ENCODE assay signal across 9 cellular contexts in the genomic region with DNA sequence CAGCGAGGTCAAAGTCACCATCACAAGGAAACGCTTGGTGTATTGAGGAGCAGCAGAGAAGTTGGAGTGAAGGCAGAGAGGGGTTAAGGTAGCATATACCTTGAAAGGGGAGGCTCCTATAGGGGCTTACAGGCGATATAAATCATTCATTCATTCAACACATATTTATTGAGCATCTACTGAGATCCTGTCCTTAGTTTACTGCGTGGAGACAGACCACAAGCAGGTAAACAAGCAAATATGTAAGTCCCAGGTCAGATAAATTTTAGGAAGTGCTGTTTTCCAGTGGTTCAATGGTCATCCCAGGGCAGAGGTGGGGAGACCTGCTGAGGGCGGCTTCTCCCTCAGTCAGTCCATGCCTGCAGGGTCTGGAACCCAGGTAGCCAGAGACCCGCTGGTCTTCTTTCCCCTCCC. TPM values are rescaled to one million over a fixed set of nuclear protein-coding genes. Genes with fewer than 3 reads are reported as not detected.
DNase-seq lines count a peak whose midpoint lies in the region; TF ChIP-seq lines count a peak whose summit lies in the region.
"Had no signal": no experiment of that assay in that cellular context is flagged by ENCODE, and none has a peak within 500 bp of the region (broad histone marks: within the 10 kb centered on the region; RNA-seq: fewer than 3 reads in every experiment).

No MANE protein-coding gene starts in this region.

- H3K4me1 ChIP-seq in liver (ENCODE audit: control insufficient read depth in 4 of 4, insufficient read depth in 4 of 4, low read length in 3 of 4), result peaks cover 2 to 18% (median 14%) of the 10 kb centered on the region in 4 donors
- H3K4me1 ChIP-seq in testis, result peaks cover 18% of the 10 kb centered on the region
- peaks cover 14 to 16% of the 10 kb centered on the region in 2 donors for H3K4me1 ChIP-seq in thyroid gland

- H3K27ac Mint-ChIP-seq in activated CD4-positive, alpha-beta T cell treated with anti-CD3 and anti-CD28 coated beads, Interleukin-2, amount 10 ng/mL, durations not matched to agents 7 days and 5 days, result peak overlapping the region; percentile 79
- peak overlapping the region; percentile 57 for H3K27ac Mint-ChIP-seq in activated T-helper 2 cell treated with anti-CD3 and anti-CD28 coated beads, Interferon-gamma antibody, Interleukin-2, Interleukin-4, amounts not matched to agents 10 μg/mL and 5 μg/mL and 100 μg/mL, durations not matched to agents 14 hours and 24 hours and 36 hours

- CTCF ChIA-PET in activated CD4-positive, alpha-beta T cell treated with anti-CD3 and anti-CD28 coated beads, Interleukin-2, amount 10 ng/mL, durations not matched to agents 7 days and 5 days (lab: Charles Lee), result interaction anchor here (0.9 kb wide), 1 partner anchor 17 kb away, joined by 4 read pairs; no protein-coding TSS in a partner anchor

- 44% methylated on average over 6 of the region's 6 CpGs for WGBS in liver
- WGBS in testis, 2 donors, result 31 to 32% methylated on average over 6 of the region's 6 CpGs
- 49 to 62% methylated on average over 5 to 6 of the region's 6 CpGs for WGBS in thyroid gland, 2 donors

- DNase-seq in activated CD4-positive, alpha-beta T cell treated with anti-CD3 and anti-CD28 coated beads, Interleukin-2, amount 10 ng/mL, durations not matched to agents 7 days and 5 days, result no peak
- DNase-seq in activated CD4-positive, alpha-beta T cell treated with anti-CD3 and anti-CD28 coated beads, Interleukin-2, amount 50 U/mL, for 48 hours, result no peak
- DNase-seq in activated T-helper 2 cell treated with anti-CD3 and anti-CD28 coated beads, Interferon-gamma antibody, Interleukin-2, Interleukin-4, amounts not matched to agents 10 μg/mL and 5 μg/mL and 100 μg/mL, durations not matched to agents 14 hours and 24 hours and 36 hours (ENCODE audit: low spot score), result no peak
- no peak for DNase-seq in testis
- no peak for DNase-seq in thyroid gland
- no peak for DNase-seq in stimulated activated naive CD4-positive, alpha-beta T cell treated with Interleukin-2 at 50 U/mL for 16 hours (lab: John Stamatoyannopoulos, UW)
- DNase-seq in UCSD-AML1 (lab: John Stamatoyannopoulos, UW; ENCODE audit: unreplicated experiment), result no peak
- DNase-seq: AML-193 had no signal

- TF ChIP-seq POLR2A in testis (IDR thresholded peaks at IDR 0.05), result no peak
- no peak for TF ChIP-seq POLR2A in thyroid gland (IDR thresholded peaks at IDR 0.05)

- peaks cover 19% of the 10 kb centered on the region for H3K4me1 Mint-ChIP-seq in activated CD4-positive, alpha-beta T cell treated with anti-CD3 and anti-CD28 coated beads, Interleukin-2, amount 10 ng/mL, durations not matched to agents 7 days and 5 days
- H3K4me1 Mint-ChIP-seq in activated T-helper 2 cell treated with anti-CD3 and anti-CD28 coated beads, Interferon-gamma antibody, Interleukin-2, Interleukin-4, amounts not matched to agents 10 μg/mL and 5 μg/mL and 100 μg/mL, durations not matched to agents 14 hours and 24 hours and 36 hours (ENCODE audit: low read depth), result peaks cover 10% of the 10 kb centered on the region

- H3K36me3 ChIP-seq in liver (ENCODE audit: control insufficient read depth in 4 of 4, insufficient read depth in 3 of 4, low read depth in 1 of 4, low read length in 3 of 4) (no peaks in the 10 kb centered on the region), testis (ENCODE audit: low read depth, missing control alignments) (no peaks in the 10 kb centered on the region), thyroid gland (no peaks in the 10 kb centered on the region)

- H3K4me3 ChIP-seq in liver (ENCODE audit: low read depth in 1 of 3, low read length in 3 of 3) (peak overlapping the region in 2 of 3 donors; percentile 59 to 94), testis (peak overlapping the region; percentile 81 to 86), thyroid gland (replicated peaks in 1 of 3) (peak overlapping the region in 1 of 3 donors; percentile 76)

- H3K27ac ChIP-seq in liver (ENCODE audit: low read depth in 1 of 2, low read length in 2 of 2) (no peak overlapping the region), testis (no peak overlapping the region), thyroid gland (no peak overlapping the region)

- H3K9me3 ChIP-seq in liver (ENCODE audit: control insufficient read depth in 4 of 4, low read length in 3 of 4) (no peaks in the 10 kb centered on the region), testis (no peaks in the 10 kb centered on the region), thyroid gland (no peaks in the 10 kb centered on the region)

- H3K9ac ChIP-seq in liver (ENCODE audit: low read depth in 1 of 2, low read length in 2 of 2), result no peak overlapping the region

- POLR2A ChIA-PET in activated CD4-positive, alpha-beta T cell treated with anti-CD3 and anti-CD28 coated beads, Interleukin-2, amount 10 ng/mL, durations not matched to agents 7 days and 5 days (lab: Charles Lee), result no interaction called here

- no peaks in the 10 kb centered on the region for H3K9me3 Mint-ChIP-seq in activated CD4-positive, alpha-beta T cell treated with anti-CD3 and anti-CD28 coated beads, Interleukin-2, amount 10 ng/mL, durations not matched to agents 7 days and 5 days
- H3K9me3 Mint-ChIP-seq in activated T-helper 2 cell treated with anti-CD3 and anti-CD28 coated beads, Interferon-gamma antibody, Interleukin-2, Interleukin-4, amounts not matched to agents 10 μg/mL and 5 μg/mL and 100 μg/mL, durations not matched to agents 14 hours and 24 hours and 36 hours, result no peaks in the 10 kb centered on the region

- TF ChIP-seq CTCF in liver (IDR thresholded peaks at IDR 0.05; ENCODE audit: low read depth, low read length, missing input control) (no peak), testis (IDR thresholded peaks at IDR 0.05) (no peak), thyroid gland (IDR thresholded peaks at IDR 0.05) (no peak)

- no peak for TF ChIP-seq RAD21 in liver (IDR thresholded peaks at IDR 0.05)

- intact Hi-C loops in activated T-helper 2 cell treated with anti-CD3 and anti-CD28 coated beads, Interferon-gamma antibody, Interleukin-2, Interleukin-4, amounts not matched to agents 10 μg/mL and 5 μg/mL and 100 μg/mL, durations not matched to agents 14 hours and 24 hours and 36 hours (cut with micrococcal nuclease), result no loop called here
- intact Hi-C loops in testis (cut with DNase I; ENCODE audit: low total_unique reads), result no loop called here
- intact Hi-C loops in thyroid gland (cut with DNase I), result no loop called here

- H3K27me3 ChIP-seq in liver (ENCODE audit: control insufficient read depth in 4 of 4, insufficient read depth in 4 of 4, low read length in 3 of 4) (no peaks in the 10 kb centered on the region), testis (no peaks in the 10 kb centered on the region), thyroid gland (no peaks in the 10 kb centered on the region)

- H3K27me3 Mint-ChIP-seq in activated CD4-positive, alpha-beta T cell treated with anti-CD3 and anti-CD28 coated beads, Interleukin-2, amount 10 ng/mL, durations not matched to agents 7 days and 5 days, result peaks cover 10% of the 10 kb centered on the region
- H3K27me3 Mint-ChIP-seq in activated T-helper 2 cell treated with anti-CD3 and anti-CD28 coated beads, Interferon-gamma antibody, Interleukin-2, Interleukin-4, amounts not matched to agents 10 μg/mL and 5 μg/mL and 100 μg/mL, durations not matched to agents 14 hours and 24 hours and 36 hours (ENCODE audit: low read depth), result peaks cover 8% of the 10 kb centered on the region

- peak overlapping the region; percentile 78 for H3K4me3 Mint-ChIP-seq in activated CD4-positive, alpha-beta T cell treated with anti-CD3 and anti-CD28 coated beads, Interleukin-2, amount 10 ng/mL, durations not matched to agents 7 days and 5 days
- peak overlapping the region; percentile 75 for H3K4me3 Mint-ChIP-seq in activated T-helper 2 cell treated with anti-CD3 and anti-CD28 coated beads, Interferon-gamma antibody, Interleukin-2, Interleukin-4, amounts not matched to agents 10 μg/mL and 5 μg/mL and 100 μg/mL, durations not matched to agents 14 hours and 24 hours and 36 hours (ENCODE audit: low read depth)

- no peaks in the 10 kb centered on the region for H3K36me3 Mint-ChIP-seq in activated CD4-positive, alpha-beta T cell treated with anti-CD3 and anti-CD28 coated beads, Interleukin-2, amount 10 ng/mL, durations not matched to agents 7 days and 5 days (ENCODE audit: low read depth)
- H3K36me3 Mint-ChIP-seq in activated T-helper 2 cell treated with anti-CD3 and anti-CD28 coated beads, Interferon-gamma antibody, Interleukin-2, Interleukin-4, amounts not matched to agents 10 μg/mL and 5 μg/mL and 100 μg/mL, durations not matched to agents 14 hours and 24 hours and 36 hours (ENCODE audit: low read depth), result no peaks in the 10 kb centered on the region

TF ChIP-seq in liver, 16 proteins besides CTCF, POLR2A, EP300 and RAD21 (continues in another document):
- TF ChIP-seq RXRA (IDR thresholded peaks at IDR 0.05), result no peak

RNA-seq across cellular contexts. Expression of a gene that starts 0.8 kb away (rescaled TPM):
- 1 to 10 TPM; 3.7 to 4.1 TPM for total RNA-seq in activated CD4-positive, alpha-beta T cell treated with anti-CD3 and anti-CD28 coated beads, Interleukin-2, amount 10 ng/mL, durations not matched to agents 7 days and 5 days
- total RNA-seq in activated T-helper 2 cell treated with anti-CD3 and anti-CD28 coated beads, Interferon-gamma antibody, Interleukin-2, Interleukin-4, amounts not matched to agents 10 μg/mL and 5 μg/mL and 100 μg/mL, durations not matched to agents 14 hours and 24 hours and 36 hours, result 2.8 and 3.4 TPM in 2 replicates
- total RNA-seq in liver (1 to 10 TPM in 1 of 2 donors, under 1 TPM in 1; 0.84 to 2.8 TPM), testis (10 to 100 TPM; 20.6 to 22.0 TPM), thyroid gland (1 to 10 TPM; 2.2 to 2.7 (median 2.3) TPM)
- polyA plus RNA-seq in liver (under 1 TPM; 0.26 to 0.36 TPM), testis (ENCODE audit: insufficient read depth, low read depth, low replicate concordance) (8.1 TPM)

RNA-seq across cellular contexts. Expression of a gene that starts 18.2 kb away (rescaled TPM):
- 10 to 100 TPM; 63.4 to 75.7 TPM for total RNA-seq in activated CD4-positive, alpha-beta T cell treated with anti-CD3 and anti-CD28 coated beads, Interleukin-2, amount 10 ng/mL, durations not matched to agents 7 days and 5 days
- total RNA-seq in activated T-helper 2 cell treated with anti-CD3 and anti-CD28 coated beads, Interferon-gamma antibody, Interleukin-2, Interleukin-4, amounts not matched to agents 10 μg/mL and 5 μg/mL and 100 μg/mL, durations not matched to agents 14 hours and 24 hours and 36 hours, result 55.7 and 56.5 TPM in 2 replicates
- total RNA-seq in liver (1 to 10 TPM; 8.3 to 9.1 TPM), testis (10 to 100 TPM; 18.0 to 21.8 TPM), thyroid gland (10 to 100 TPM; 30.2 to 55.8 (median 42.6) TPM)
- polyA plus RNA-seq in liver (10 to 100 TPM; 21.8 to 42.7 TPM), testis (ENCODE audit: insufficient read depth, low read depth, low replicate concordance) (26.0 TPM)

RNA-seq across cellular contexts. Expression of a gene that starts 58.3 kb away (rescaled TPM):
- total RNA-seq in activated CD4-positive, alpha-beta T cell treated with anti-CD3 and anti-CD28 coated beads, Interleukin-2, amount 10 ng/mL, durations not matched to agents 7 days and 5 days, result 100 to 1,000 TPM; 133 to 143 TPM
- 143 and 149 TPM in 2 replicates for total RNA-seq in activated T-helper 2 cell treated with anti-CD3 and anti-CD28 coated beads, Interferon-gamma antibody, Interleukin-2, Interleukin-4, amounts not matched to agents 10 μg/mL and 5 μg/mL and 100 μg/mL, durations not matched to agents 14 hours and 24 hours and 36 hours
- 10 to 100 TPM; 22.5 to 40.2 TPM for total RNA-seq in liver
- 10 to 100 TPM in 1 of 2 donors, 1 to 10 TPM in 1; 6.7 to 11.3 TPM for polyA plus RNA-seq in liver
- 100 to 1,000 TPM; 127 to 134 TPM for total RNA-seq in testis
- 114 TPM for polyA plus RNA-seq in testis (ENCODE audit: insufficient read depth, low read depth, low replicate concordance)
- 100 to 1,000 TPM in 3 of 4 donors, 10 to 100 TPM in 1; 98.9 to 143 (median 110) TPM for total RNA-seq in thyroid gland
